ENCODE assay signal across 11 cellular contexts in genomic region chr4:173420821-173421220, GRCh38. TPM values are rescaled to one million over a fixed set of nuclear protein-coding genes. Genes with fewer than 3 reads are reported as not detected.
"Had no signal": no experiment of that assay in that cellular context is flagged by ENCODE, and none has a peak within 500 bp of the region (broad histone marks: within the 10 kb centered on the region; RNA-seq: fewer than 3 reads in every experiment).

No MANE protein-coding gene starts in this region.

- H3K27me3 ChIP-seq: ascending aorta, esophagus squamous epithelium, heart left ventricle, sigmoid colon, stomach had no signal

- H3K9me3 ChIP-seq: ascending aorta, esophagus squamous epithelium, heart left ventricle, sigmoid colon, stomach had no signal

- H3K27ac Mint-ChIP-seq: activated CD8-positive, alpha-beta T cell treated with anti-CD3 and anti-CD28 coated beads for 36 hours had no signal

- ATAC-seq: activated CD8-positive, alpha-beta T cell treated with anti-CD3 and anti-CD28 coated beads for 36 hours had no signal

- DNase-seq: activated CD4-positive, alpha-beta T cell treated with anti-CD3 and anti-CD28 coated beads for 48 hours; activated CD8-positive, alpha-beta T cell treated with anti-CD3 and anti-CD28 coated beads for 36 hours; activated naive CD4-positive, alpha-beta T cell; activated T-cell treated with anti-CD3 and anti-CD28 coated beads, Interleukin-2, amount 50 U/mL, for 48 hours; esophagus squamous epithelium; heart left ventricle; sigmoid colon; stimulated activated CD4-positive, alpha-beta T cell treated with anti-CD3 and anti-CD28 coated beads, Interleukin-1b, Interleukin-23, amount 100 ng/mL, for 48 hours; stomach had no signal

- H3K9me3 Mint-ChIP-seq: activated CD8-positive, alpha-beta T cell treated with anti-CD3 and anti-CD28 coated beads for 36 hours had no signal

- H3K36me3 ChIP-seq: ascending aorta, esophagus squamous epithelium, heart left ventricle had no signal

- H3K27ac ChIP-seq: ascending aorta, esophagus squamous epithelium, heart left ventricle, sigmoid colon, stomach had no signal

- H3K4me3 ChIP-seq: ascending aorta, esophagus squamous epithelium, sigmoid colon, stomach had no signal

- H3K27me3 Mint-ChIP-seq: activated CD8-positive, alpha-beta T cell treated with anti-CD3 and anti-CD28 coated beads for 36 hours had no signal

- H3K4me3 Mint-ChIP-seq: activated CD8-positive, alpha-beta T cell treated with anti-CD3 and anti-CD28 coated beads for 36 hours had no signal

RNA-seq across cellular contexts. Expression of gene SCRG1, which starts 21.9 kb away (rescaled TPM):
- total RNA-seq: activated CD8-positive, alpha-beta T cell treated with anti-CD3 and anti-CD28 coated beads for 36 hours; pulmonary artery endothelial cell had no signal
